Comparison of ENCODE assay signal across 12 cellular contexts in genomic region chr11:720017-720641, GRCh38. TPM values are rescaled to one million over a fixed set of nuclear protein-coding genes. Genes with fewer than 3 reads are reported as not detected.
DNase-seq lines count a peak whose midpoint lies in the region; ATAC-seq and TF ChIP-seq lines count a peak whose summit lies in the region.
"Had no signal": no experiment of that assay in that cellular context is flagged by ENCODE, and none has a peak within 500 bp of the region (broad histone marks: within the 10 kb centered on the region; RNA-seq: fewer than 3 reads in every experiment).

No MANE protein-coding gene starts in this region.

- no peak for DNase-seq in CD4-positive, alpha-beta memory T cell
- DNase-seq in HL-60 (ENCODE audit: low read depth in 1 of 2, low spot score in 1 of 2): no peak
- DNase-seq in dorsolateral prefrontal cortex: no peak
- DNase-seq in natural killer cell treated with Interleukin-12 subunit alpha and Interleukin-12 subunit beta and Interleukin-15 and Interleukin-18, amount 100 ng/mL, for 72 hours (ENCODE audit: low spot score): peak; percentile 60
- no peak for DNase-seq in NCI-H1417 treated with DMSO at 0.1 percent for 48 hours (lab: John Stamatoyannopoulos, UW)
- DNase-seq: MG63, NCI-H226 had no signal

- intact Hi-C loops in CD4-positive, alpha-beta memory T cell (cut with micrococcal nuclease): loop anchor here (10.0 kb wide), 1 partner anchor 265 kb away; the partner anchor contains the start of gene PTDSS2
- intact Hi-C loops in dorsolateral prefrontal cortex (cut with DNase I): loop anchor here in 1 of 2 donors (5.0 kb wide), 1 partner anchor 58 kb away; no protein-coding TSS in a partner anchor

- peak overlapping the region in 1 of 7 donors; percentile 36 for H3K27ac Mint-ChIP-seq in CD4-positive, alpha-beta memory T cell
- no peak overlapping the region for H3K27ac Mint-ChIP-seq in natural killer cell treated with Interleukin-12 subunit alpha and Interleukin-12 subunit beta and Interleukin-15 and Interleukin-18, amount 100 ng/mL, for 72 hours
- H3K27ac Mint-ChIP-seq: CD8-positive, alpha-beta T cell had no signal

- ATAC-seq in natural killer cell treated with Interleukin-12 subunit alpha and Interleukin-12 subunit beta and Interleukin-15 and Interleukin-18, amount 100 ng/mL, for 72 hours: no peak
- no peak for ATAC-seq in HG03025 (IDR thresholded peaks at IDR 0.05; ENCODE audit: low FRiP score, unreplicated experiment)
- ATAC-seq in GM19452 (IDR thresholded peaks at IDR 0.05; ENCODE audit: unreplicated experiment): no peak

- peak overlapping the region in 6 of 8 donors; percentile 5 to 71 (median 36) for H3K4me3 Mint-ChIP-seq in CD4-positive, alpha-beta memory T cell
- no peak overlapping the region for H3K4me3 Mint-ChIP-seq in natural killer cell treated with Interleukin-12 subunit alpha and Interleukin-12 subunit beta and Interleukin-15 and Interleukin-18, amount 100 ng/mL, for 72 hours

- TF ChIP-seq CTCF in HL-60 (IDR thresholded peaks at IDR 0.05; ENCODE audit: insufficient read depth, low read length) (no peak), dorsolateral prefrontal cortex (IDR thresholded peaks at IDR 0.05 in 54 of 56, conservative IDR thresholded peaks at IDR 0.05 in 2 of 56; ENCODE audit: low read depth in 1 of 56, partially characterized antibody in 56 of 56) (no peak)

- no peak overlapping the region for H3K27ac ChIP-seq in CD4-positive, alpha-beta memory T cell (ENCODE audit: low read depth, low read length)
- H3K27ac ChIP-seq in HL-60 (replicated peaks): no peak overlapping the region
- H3K27ac ChIP-seq in dorsolateral prefrontal cortex: peak overlapping the region in 1 of 59 donors; percentile 4
- H3K27ac ChIP-seq: epithelial cell of prostate, VCaP had no signal

- POLR2A ChIA-PET in CD4-positive, alpha-beta memory T cell (lab: Charles Lee; ENCODE audit: partially characterized antibody): interaction anchor here (7.7 kb wide), 1 partner anchor 24 kb away, joined by 109 read pairs; the partner anchor contains the start of genes DEAF1 and TMEM80

- H3K4me3 ChIP-seq in CD4-positive, alpha-beta memory T cell (ENCODE audit: low read length in 2 of 2): no peak overlapping the region
- H3K4me3 ChIP-seq in HL-60 (replicated peaks; ENCODE audit: insufficient read depth, low read length): peak overlapping the region; percentile 26
- peak overlapping the region in 33 of 59 donors; percentile 10 to 66 (median 34) for H3K4me3 ChIP-seq in dorsolateral prefrontal cortex
- H3K4me3 ChIP-seq: MG63 had no signal

- CTCF ChIA-PET in CD4-positive, alpha-beta memory T cell (lab: Charles Lee; ENCODE audit: partially characterized antibody): interaction anchor here (0.6 to 4.5 kb wide), 4 partner anchors 24 to 166 kb away, joined by 3 to 50 read pairs (median 3); partner anchors contain the start of genes DEAF1, TALDO1 and TMEM80

- no peaks in the 10 kb centered on the region for H3K36me3 ChIP-seq in CD4-positive, alpha-beta memory T cell (ENCODE audit: insufficient read depth, low read length)
- H3K36me3 ChIP-seq: MG63 had no signal

- no peaks in the 10 kb centered on the region for H3K36me3 Mint-ChIP-seq in CD4-positive, alpha-beta memory T cell
- H3K36me3 Mint-ChIP-seq in natural killer cell treated with Interleukin-12 subunit alpha and Interleukin-12 subunit beta and Interleukin-15 and Interleukin-18, amount 100 ng/mL, for 72 hours: no peaks in the 10 kb centered on the region
- H3K36me3 Mint-ChIP-seq: CD8-positive, alpha-beta T cell had no signal

- H3K4me1 Mint-ChIP-seq in CD4-positive, alpha-beta memory T cell: peaks cover 6 to 22% (median 12%) of the 10 kb centered on the region in 4 donors
- H3K4me1 Mint-ChIP-seq in natural killer cell treated with Interleukin-12 subunit alpha and Interleukin-12 subunit beta and Interleukin-15 and Interleukin-18, amount 100 ng/mL, for 72 hours (ENCODE audit: low read depth in 2 of 2): peaks cover 7 to 12% of the 10 kb centered on the region in 2 donors

- H3K27me3 Mint-ChIP-seq in CD4-positive, alpha-beta memory T cell: peaks cover 2 to 3% of the 10 kb centered on the region in 2 donors
- H3K27me3 Mint-ChIP-seq in natural killer cell treated with Interleukin-12 subunit alpha and Interleukin-12 subunit beta and Interleukin-15 and Interleukin-18, amount 100 ng/mL, for 72 hours: peaks cover 7 to 15% of the 10 kb centered on the region in 2 donors

- H3K9me3 ChIP-seq in CD4-positive, alpha-beta memory T cell (ENCODE audit: control insufficient read depth in 1 of 2, low read length in 2 of 2): no peaks in the 10 kb centered on the region

- H3K4me1 ChIP-seq in CD4-positive, alpha-beta memory T cell (ENCODE audit: insufficient read depth, low read length): peaks cover 18% of the 10 kb centered on the region

- peaks cover 10% of the 10 kb centered on the region for H3K27me3 ChIP-seq in CD4-positive, alpha-beta memory T cell (ENCODE audit: insufficient read depth, low read length)
- peaks cover 11% of the 10 kb centered on the region for H3K27me3 ChIP-seq in HL-60 (ENCODE audit: insufficient read depth, poor library complexity, severe bottlenecking)
- H3K27me3 ChIP-seq in dorsolateral prefrontal cortex: peaks cover 0 to 37% (median 12%) of the 10 kb centered on the region in 45 donors
- H3K27me3 ChIP-seq: MG63 had no signal

- peaks cover 0 to 7% (median 2%) of the 10 kb centered on the region in 8 donors for H3K9me3 Mint-ChIP-seq in CD4-positive, alpha-beta memory T cell
- H3K9me3 Mint-ChIP-seq in natural killer cell treated with Interleukin-12 subunit alpha and Interleukin-12 subunit beta and Interleukin-15 and Interleukin-18, amount 100 ng/mL, for 72 hours: no peaks in the 10 kb centered on the region

RNA-seq across cellular contexts. Expression of gene EPS8L2, which starts 14.1 kb away (rescaled TPM):
- 10 to 100 TPM; 17.4 to 17.8 TPM for total RNA-seq in CD4-positive, alpha-beta memory T cell
- polyA plus RNA-seq in CD4-positive, alpha-beta memory T cell: 10 to 100 TPM; 15.4 to 19.5 TPM
- 10 to 100 TPM; 10.3 to 57.6 (median 18.1) TPM for total RNA-seq in dorsolateral prefrontal cortex
- 10 to 100 TPM in 1 of 2 donors, 1 to 10 TPM in 1; 2.9 to 13.0 TPM for total RNA-seq in natural killer cell treated with Interleukin-12 subunit alpha and Interleukin-12 subunit beta and Interleukin-15 and Interleukin-18, amount 100 ng/mL, for 72 hours

RNA-seq across cellular contexts. Expression of gene TMEM80, which starts 24.5 kb away (rescaled TPM):
- 10 to 100 TPM; 44.7 to 47.3 TPM for total RNA-seq in CD4-positive, alpha-beta memory T cell
- 10 to 100 TPM; 27.0 to 32.6 TPM for polyA plus RNA-seq in CD4-positive, alpha-beta memory T cell
- 10 to 100 TPM; 14.5 to 48.6 (median 27.2) TPM for total RNA-seq in dorsolateral prefrontal cortex
- 10 to 100 TPM; 15.3 to 20.3 TPM for total RNA-seq in natural killer cell treated with Interleukin-12 subunit alpha and Interleukin-12 subunit beta and Interleukin-15 and Interleukin-18, amount 100 ng/mL, for 72 hours

RNA-seq across cellular contexts. Expression of gene DEAF1, which starts 25.1 kb away (rescaled TPM):
- total RNA-seq in CD4-positive, alpha-beta memory T cell: 10 to 100 TPM; 41.3 to 44.3 TPM
- 10 to 100 TPM; 34.5 to 50.8 TPM for polyA plus RNA-seq in CD4-positive, alpha-beta memory T cell
- 100 to 1,000 TPM in 119 of 120 experiments, 10 to 100 TPM in 1; 72.0 to 250 (median 144) TPM for total RNA-seq in dorsolateral prefrontal cortex
- 10 to 100 TPM; 23.2 to 83.6 TPM for total RNA-seq in natural killer cell treated with Interleukin-12 subunit alpha and Interleukin-12 subunit beta and Interleukin-15 and Interleukin-18, amount 100 ng/mL, for 72 hours

RNA-seq across cellular contexts. Expression of gene TALDO1, which starts 27.1 kb away (rescaled TPM):
- total RNA-seq in CD4-positive, alpha-beta memory T cell: 10 to 100 TPM; 80.4 to 90.5 TPM
- 100 to 1,000 TPM; 174 to 244 TPM for polyA plus RNA-seq in CD4-positive, alpha-beta memory T cell
- 100 to 1,000 TPM in 96 of 120 experiments, 10 to 100 TPM in 24; 58.9 to 258 (median 114) TPM for total RNA-seq in dorsolateral prefrontal cortex
- 100 to 1,000 TPM; 201 to 242 TPM for total RNA-seq in natural killer cell treated with Interleukin-12 subunit alpha and Interleukin-12 subunit beta and Interleukin-15 and Interleukin-18, amount 100 ng/mL, for 72 hours

RNA-seq across cellular contexts. Expression of gene GATD1, which starts 57.2 kb away (rescaled TPM):
- total RNA-seq in CD4-positive, alpha-beta memory T cell: 10 to 100 TPM; 51.5 to 64.9 TPM
- 10 to 100 TPM in 1 of 2 donors, 1 to 10 TPM in 1; 4.3 to 15.0 TPM for polyA plus RNA-seq in CD4-positive, alpha-beta memory T cell
- 100 to 1,000 TPM in 50 of 120 experiments, 10 to 100 TPM in 70; 70.3 to 151 (median 96.8) TPM for total RNA-seq in dorsolateral prefrontal cortex
- 10 to 100 TPM; 42.2 to 99.7 TPM for total RNA-seq in natural killer cell treated with Interleukin-12 subunit alpha and Interleukin-12 subunit beta and Interleukin-15 and Interleukin-18, amount 100 ng/mL, for 72 hours

Comparison
In these comparisons a context has a peak if more than half of its experiments do, and no peak if none do; other contexts are left out.
1. H3K4me3 ChIP-seq: peak in HL-60 (single experiment) and dorsolateral prefrontal cortex (33 of 59); none in CD4-positive, alpha-beta memory T cell (0 of 2).